Comparison of ENCODE assay signal across 1 cellular context in the genomic region with DNA sequence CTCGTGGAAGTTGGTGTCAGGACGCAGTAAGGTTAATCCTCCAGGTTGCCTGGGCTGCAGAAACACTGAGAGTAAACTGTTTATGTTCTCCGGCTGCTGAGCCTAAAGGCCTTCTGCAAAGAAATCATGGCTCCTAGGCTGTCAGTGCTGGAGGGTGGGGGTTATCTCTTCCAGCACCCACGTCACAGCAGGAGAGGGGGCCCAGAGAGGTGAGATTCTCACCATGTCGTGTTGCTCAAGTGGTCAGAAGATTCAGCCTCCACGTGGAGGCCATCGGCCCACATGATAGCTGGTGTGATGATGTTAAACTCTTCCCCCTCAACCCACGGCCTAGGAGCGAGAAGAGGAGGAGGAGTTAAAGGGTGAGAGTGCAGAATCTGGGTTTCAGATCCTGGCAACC.
TF ChIP-seq lines count a peak whose summit lies in the region.

No MANE protein-coding gene starts in this region.

TF ChIP-seq in IMR-90, 13 proteins besides CTCF, POLR2A, EP300 and RAD21 (continued from another document):
- TF ChIP-seq, protein P1, sequence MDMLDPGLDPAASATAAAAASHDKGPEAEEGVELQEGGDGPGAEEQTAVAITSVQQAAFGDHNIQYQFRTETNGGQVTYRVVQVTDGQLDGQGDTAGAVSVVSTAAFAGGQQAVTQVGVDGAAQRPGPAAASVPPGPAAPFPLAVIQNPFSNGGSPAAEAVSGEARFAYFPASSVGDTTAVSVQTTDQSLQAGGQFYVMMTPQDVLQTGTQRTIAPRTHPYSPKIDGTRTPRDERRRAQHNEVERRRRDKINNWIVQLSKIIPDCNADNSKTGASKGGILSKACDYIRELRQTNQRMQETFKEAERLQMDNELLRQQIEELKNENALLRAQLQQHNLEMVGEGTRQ (IDR thresholded peaks at IDR 0.05; ENCODE audit: low read depth, low read length): no peak
